In the genomic region with DNA sequence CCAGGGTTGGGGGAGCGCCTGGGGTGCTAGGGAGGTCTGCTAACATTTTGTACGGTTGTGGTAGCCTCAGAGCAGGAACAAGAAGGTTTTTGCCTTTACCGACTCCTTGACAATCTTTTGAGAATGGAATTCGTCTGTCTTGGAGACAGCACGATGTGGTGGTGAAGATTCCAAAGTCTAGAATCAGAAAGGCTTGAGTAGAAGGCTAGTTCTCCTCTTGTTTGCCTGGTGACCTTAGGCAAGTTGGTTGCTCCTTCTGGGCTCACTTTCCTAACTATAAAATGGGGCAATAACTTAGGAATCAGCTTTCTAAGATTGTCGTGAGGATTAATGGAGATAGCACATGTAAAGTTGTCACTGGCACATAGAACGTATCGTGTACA, we compare ENCODE assay signal across 10 cellular contexts. TPM values are rescaled to one million over a fixed set of nuclear protein-coding genes. Genes with fewer than 3 reads are reported as not detected.
DNase-seq lines count a peak whose midpoint lies in the region; ATAC-seq and TF ChIP-seq lines count a peak whose summit lies in the region.
"Had no signal": no experiment of that assay in that cellular context is flagged by ENCODE, and none has a peak within 500 bp of the region (broad histone marks: within the 10 kb centered on the region; RNA-seq: fewer than 3 reads in every experiment).

No MANE protein-coding gene starts in this region.

- DNase-seq in LNCaP clone FGC (ENCODE audit: low read depth) (no peak), naive B cell (no peak), thoracic aorta (ENCODE audit: low spot score) (no peak), NK-92 (lab: John Stamatoyannopoulos, UW; ENCODE audit: unreplicated experiment) (no peak), CD1c-positive myeloid dendritic cell (ENCODE audit: extremely low spot score) (no peak), SHP77 treated with DMSO at 0.1 percent for 48 hours (lab: John Stamatoyannopoulos, UW) (no peak)

- H3K27ac Mint-ChIP-seq in dendritic cell treated with granulocyte-macrophage colony-stimulating factor and Interleukin-4, amounts not matched to agents 40 ng/mL and 50 ng/mL, for 4 days, result peak overlapping the region; percentile 20
- peak overlapping the region in 1 of 6 donors; percentile 66 for H3K27ac Mint-ChIP-seq in naive B cell
- H3K27ac Mint-ChIP-seq: activated B cell treated with CpG ODN at 0.5 μM for 24 hours; activated naive CD4-positive, alpha-beta T cell treated with anti-CD3 and anti-CD28 coated beads, Interleukin-2, amount 10 ng/mL, durations not matched to agents 7 days and 5 days had no signal

- ATAC-seq in naive B cell (ENCODE audit: low read depth in 2 of 2) (no peak), thoracic aorta (ENCODE audit: insufficient number of reproducible peaks, low FRiP score, low read depth) (no peak)

- peaks cover 6 to 12% of the 10 kb centered on the region in 2 donors for H3K4me1 ChIP-seq in thoracic aorta (ENCODE audit: control insufficient read depth in 1 of 2, low read depth in 2 of 2)

- no peaks in the 10 kb centered on the region for H3K36me3 Mint-ChIP-seq in dendritic cell treated with granulocyte-macrophage colony-stimulating factor and Interleukin-4, amounts not matched to agents 40 ng/mL and 50 ng/mL, for 4 days (ENCODE audit: low read depth)
- no peaks in the 10 kb centered on the region for H3K36me3 Mint-ChIP-seq in naive B cell
- H3K36me3 Mint-ChIP-seq: activated naive CD4-positive, alpha-beta T cell treated with anti-CD3 and anti-CD28 coated beads, Interleukin-2, amount 10 ng/mL, durations not matched to agents 7 days and 5 days had no signal

- no peak overlapping the region for H3K27ac ChIP-seq in thoracic aorta

- TF ChIP-seq CTCF in LNCaP clone FGC (IDR thresholded peaks at IDR 0.05; ENCODE audit: control insufficient read depth, extremely low read depth, insufficient read depth), result no peak
- no peak for TF ChIP-seq CTCF in thoracic aorta (IDR thresholded peaks at IDR 0.05)

- peaks cover 62% of the 10 kb centered on the region for H3K27me3 Mint-ChIP-seq in dendritic cell treated with granulocyte-macrophage colony-stimulating factor and Interleukin-4, amounts not matched to agents 40 ng/mL and 50 ng/mL, for 4 days
- H3K27me3 Mint-ChIP-seq in naive B cell, result peaks cover 52 to 80% (median 78%) of the 10 kb centered on the region in 3 donors

- H3K4me3 ChIP-seq in LNCaP clone FGC (ENCODE audit: low read depth, low read length), result peak overlapping the region; percentile 57
- H3K4me3 ChIP-seq in thoracic aorta, result peak overlapping the region; percentile 80

- H3K27me3 ChIP-seq in thoracic aorta (replicated peaks; ENCODE audit: insufficient read depth), result no peaks in the 10 kb centered on the region

- H3K9me3 ChIP-seq in thoracic aorta, result no peaks in the 10 kb centered on the region
- H3K9me3 ChIP-seq: mucosa of descending colon had no signal

- H3K4me1 Mint-ChIP-seq in dendritic cell treated with granulocyte-macrophage colony-stimulating factor and Interleukin-4, amounts not matched to agents 40 ng/mL and 50 ng/mL, for 4 days (ENCODE audit: low read depth), result peaks cover 14% of the 10 kb centered on the region
- H3K4me1 Mint-ChIP-seq in naive B cell, result peaks cover 6 to 9% (median 9%) of the 10 kb centered on the region in 3 donors

- H3K4me3 Mint-ChIP-seq in dendritic cell treated with granulocyte-macrophage colony-stimulating factor and Interleukin-4, amounts not matched to agents 40 ng/mL and 50 ng/mL, for 4 days, result no peak overlapping the region
- H3K4me3 Mint-ChIP-seq in naive B cell, result peak overlapping the region in 5 of 8 donors; percentile 9 to 76 (median 67)

- intact Hi-C loops in dendritic cell treated with granulocyte-macrophage colony-stimulating factor and Interleukin-4, amounts not matched to agents 40 ng/mL and 50 ng/mL, for 4 days (cut with micrococcal nuclease), result no loop called here

- H3K9me3 Mint-ChIP-seq in dendritic cell treated with granulocyte-macrophage colony-stimulating factor and Interleukin-4, amounts not matched to agents 40 ng/mL and 50 ng/mL, for 4 days, result no peaks in the 10 kb centered on the region
- peaks cover 0 to 2% (median 0%) of the 10 kb centered on the region in 7 donors for H3K9me3 Mint-ChIP-seq in naive B cell
- H3K9me3 Mint-ChIP-seq: activated B cell treated with CpG ODN at 0.5 μM for 24 hours; activated naive CD4-positive, alpha-beta T cell treated with anti-CD3 and anti-CD28 coated beads, Interleukin-2, amount 10 ng/mL, durations not matched to agents 7 days and 5 days had no signal

- H3K36me3 ChIP-seq in thoracic aorta, result no peaks in the 10 kb centered on the region

RNA-seq across cellular contexts. Expression of gene FAM47E, which starts 0.7 kb away (rescaled TPM):
- polyA plus RNA-seq in naive B cell (ENCODE audit: low read depth in 6 of 6), result under 1 TPM in 2 of 6 donors, not detected in 4; 0.31 to 0.60 TPM
- under 1 TPM; 0.42 to 0.54 TPM for total RNA-seq in thoracic aorta
- total RNA-seq: activated B cell treated with CpG ODN at 0.5 μM for 24 hours had no signal

RNA-seq across cellular contexts. Expression of gene SCARB2, which starts 38.6 kb away (rescaled TPM):
- polyA plus RNA-seq in naive B cell (ENCODE audit: low read depth in 6 of 6), result 10 to 100 TPM in 5 of 6 donors, 1 to 10 TPM in 1; 8.7 to 17.2 (median 15.6) TPM
- 100 to 1,000 TPM; 133 to 165 TPM for total RNA-seq in thoracic aorta

RNA-seq across cellular contexts. Expression of gene STBD1, which starts 54.3 kb away (rescaled TPM):
- polyA plus RNA-seq in naive B cell (ENCODE audit: low read depth in 6 of 6), result not detected
- total RNA-seq in thoracic aorta, result 10 to 100 TPM in 1 of 2 donors, 1 to 10 TPM in 1; 7.7 to 14.6 TPM
